Comparison of ENCODE assay signal across 25 cellular contexts in genomic region chr2:128345436-128346165, GRCh38. TPM values are rescaled to one million over a fixed set of nuclear protein-coding genes. Genes with fewer than 3 reads are reported as not detected.
DNase-seq lines count a peak whose midpoint lies in the region; ATAC-seq, FAIRE-seq and TF ChIP-seq lines count a peak whose summit lies in the region.
"Had no signal": no experiment of that assay in that cellular context is flagged by ENCODE, and none has a peak within 500 bp of the region (broad histone marks: within the 10 kb centered on the region; RNA-seq: fewer than 3 reads in every experiment).

No MANE protein-coding gene starts in this region.

- no peaks in the 10 kb centered on the region for H3K4me1 Mint-ChIP-seq in CD8-positive, alpha-beta memory T cell

- H3K9me3 ChIP-seq in right cardiac atrium (ENCODE audit: control insufficient read depth, low read length) (no peaks in the 10 kb centered on the region), IMR-90 (ENCODE audit: control insufficient read depth, insufficient read depth, low read length) (no peaks in the 10 kb centered on the region), kidney (ENCODE audit: control insufficient read depth in 1 of 2, low read length in 2 of 2) (no peaks in the 10 kb centered on the region), spleen (peaks cover 0 to 15% (median 10%) of the 10 kb centered on the region in 8 donors)
- no peaks in the 10 kb centered on the region for H3K9me3 ChIP-seq in CD8-positive, alpha-beta memory T cell (ENCODE audit: low read length)

- H2AK5ac ChIP-seq in IMR-90 (ENCODE audit: low read depth, low read length) = no peak overlapping the region

- H3K4me3 ChIP-seq in right cardiac atrium (ENCODE audit: low read length) = no peak overlapping the region
- no peak overlapping the region for H3K4me3 ChIP-seq in IMR-90 (ENCODE audit: insufficient read depth, low read depth, low read length)
- no peak overlapping the region for H3K4me3 ChIP-seq in kidney (ENCODE audit: low read length in 2 of 2)
- no peak overlapping the region for H3K4me3 ChIP-seq in spleen
- H3K4me3 ChIP-seq in CD8-positive, alpha-beta memory T cell (ENCODE audit: low read length) = no peak overlapping the region
- H3K4me3 ChIP-seq: SK-N-MC had no signal

- no peak overlapping the region for H4K91ac ChIP-seq in IMR-90 (ENCODE audit: insufficient read depth, low read depth, low read length)

- H2BK15ac ChIP-seq in IMR-90 (ENCODE audit: low read depth, low read length) = no peak overlapping the region

- H4K5ac ChIP-seq in IMR-90 (ENCODE audit: low read depth, low read length) = no peak overlapping the region

- H3K56ac ChIP-seq in IMR-90 (ENCODE audit: extremely low read depth, insufficient read depth, low read length) = no peak overlapping the region

- no peak for TF ChIP-seq CTCF in IMR-90 (conservative IDR thresholded peaks at IDR 0.05; ENCODE audit: low read depth, low read length)
- TF ChIP-seq CTCF in kidney (IDR thresholded peaks at IDR 0.05; ENCODE audit: borderline replicate concordance, extremely low read depth, insufficient read depth) = no peak
- no peak for TF ChIP-seq CTCF in spleen (IDR thresholded peaks at IDR 0.05 in 8 of 11, conservative IDR thresholded peaks at IDR 0.05 in 3 of 11)

- H3K27me3 ChIP-seq in right cardiac atrium (ENCODE audit: control insufficient read depth, insufficient read depth) = no peaks in the 10 kb centered on the region
- H3K27me3 ChIP-seq in IMR-90 (ENCODE audit: control insufficient read depth, insufficient read depth, low read length) = no peaks in the 10 kb centered on the region
- H3K27me3 ChIP-seq in spleen (replicated peaks in 1 of 7) = no peaks in the 10 kb centered on the region
- no peaks in the 10 kb centered on the region for H3K27me3 ChIP-seq in CD8-positive, alpha-beta memory T cell (ENCODE audit: insufficient read depth, low read length, poor library complexity, severe bottlenecking)

- peaks cover 7 to 21% of the 10 kb centered on the region in 2 donors for H3K27me3 Mint-ChIP-seq in CD8-positive, alpha-beta memory T cell

- H3K14ac ChIP-seq in IMR-90 (replicated peaks; ENCODE audit: low read depth, low read length) = no peak overlapping the region

- peak; percentile 51 for DNase-seq in cardiac septum (ENCODE audit: low spot score)
- no peak for DNase-seq in right cardiac atrium
- no peak for DNase-seq in IMR-90
- peak; percentile 71 for DNase-seq in kidney
- peak; percentile 73 for DNase-seq in spleen
- no peak for DNase-seq in caudate nucleus (lab: John Stamatoyannopoulos, UW)
- no peak for DNase-seq in CD8-positive, alpha-beta memory T cell
- no peak for DNase-seq in stimulated activated CD4-positive, alpha-beta T cell treated with anti-CD3 and anti-CD28 coated beads, Interleukin-4, amount 100 ng/mL, for 24 hours
- DNase-seq: 8988T, ACHN, Karpas-422, NCI-H1092, NCI-H1417 treated with DMSO at 0.1 percent for 48 hours, NCI-H1694 treated with DMSO at 0.1 percent for 48 hours, NCI-H2081 treated with DMSO at 0.1 percent for 48 hours, NCI-H2171, NCI-H226, NCI-H510A, NCI-H69, RPMI8226, SIG-M5 had no signal

- WGBS in right cardiac atrium = 96% methylated on average over 43 of the region's 43 CpGs
- WGBS in IMR-90 (ENCODE audit: extremely low coverage in 2 of 2, insufficient read length in 1 of 2), 2 experiments = 96% methylated on average over 7 of the region's 43 CpGs; no CpG with 5 or more reads in 1 of the 2 experiments
- WGBS in spleen, 5 donors = 91 to 96% (median 95%) methylated on average over 36 to 43 of the region's 43 CpGs

- no peak overlapping the region for H3K4me2 ChIP-seq in IMR-90 (ENCODE audit: low read depth, low read length)

- peak overlapping the region; percentile 37 for H2AK9ac ChIP-seq in IMR-90 (replicated peaks; ENCODE audit: low read depth, low read length, poor library complexity)

- TF ChIP-seq RAD21 in IMR-90 (IDR thresholded peaks at IDR 0.05; ENCODE audit: low read length) = no peak

- no peak overlapping the region for H2BK5ac ChIP-seq in IMR-90 (ENCODE audit: low read depth, low read length, poor library complexity, severe bottlenecking)

- no TSS peak for BruUV-seq in IMR-90 (replicated peaks; lab: Mats Ljungman, UMichigan)

- POLR2A ChIA-PET in IMR-90 (lab: Charles Lee; ENCODE audit: unreplicated experiment) = no interaction called here
- POLR2A ChIA-PET in CD8-positive, alpha-beta memory T cell (lab: Charles Lee) = no interaction called here

- H4K8ac ChIP-seq in IMR-90 (ENCODE audit: low read depth in 2 of 2, low read length in 2 of 2) = no peak overlapping the region

- H3K27ac ChIP-seq in right cardiac atrium (ENCODE audit: low read length) (no peak overlapping the region), IMR-90 (ENCODE audit: insufficient read depth, low read length) (no peak overlapping the region), kidney (ENCODE audit: low read depth in 2 of 2, low read length in 2 of 2) (no peak overlapping the region), spleen (no peak overlapping the region), caudate nucleus (ENCODE audit: low read depth, low read length) (no peak overlapping the region)
- no peak overlapping the region for H3K27ac ChIP-seq in CD8-positive, alpha-beta memory T cell (ENCODE audit: low read depth, low read length)
- H3K27ac ChIP-seq: SK-N-MC had no signal

- in situ Hi-C loops in IMR-90 (cut with MboI; ENCODE audit: low sequenced_read_pairs) = no loop called here

- H3K4me1 ChIP-seq in right cardiac atrium (ENCODE audit: control insufficient read depth, insufficient read depth, low read length) = peaks cover 4% of the 10 kb centered on the region
- H3K4me1 ChIP-seq in IMR-90 (ENCODE audit: control insufficient read depth, insufficient read depth, low read length) = peaks cover 10% of the 10 kb centered on the region
- peaks cover 14 to 16% of the 10 kb centered on the region in 2 donors for H3K4me1 ChIP-seq in kidney (ENCODE audit: control insufficient read depth in 1 of 2, insufficient read depth in 1 of 2, low read depth in 1 of 2, low read length in 2 of 2)
- H3K4me1 ChIP-seq in spleen = peaks cover 0 to 21% (median 14%) of the 10 kb centered on the region in 6 donors
- H3K4me1 ChIP-seq in CD8-positive, alpha-beta memory T cell (ENCODE audit: insufficient read depth, low read length) = no peaks in the 10 kb centered on the region

- no peak overlapping the region for H3K27ac Mint-ChIP-seq in CD8-positive, alpha-beta memory T cell

- no peak overlapping the region for H3K23ac ChIP-seq in IMR-90 (ENCODE audit: low read depth, low read length)

- H3K36me3 Mint-ChIP-seq in CD8-positive, alpha-beta memory T cell = peaks cover 0 to 7% (median 0%) of the 10 kb centered on the region in 3 donors

- H2BK120ac ChIP-seq in IMR-90 (ENCODE audit: low read depth, low read length) = no peak overlapping the region

- no peak overlapping the region for H3K4me3 Mint-ChIP-seq in CD8-positive, alpha-beta memory T cell

- FAIRE-seq in kidney (lab: Jason Lieb, UNC) = no peak
- FAIRE-seq: D721Med, GM19239, H54 had no signal

- H3K36me3 ChIP-seq in IMR-90 (ENCODE audit: control insufficient read depth, insufficient read depth, low read length) = no peaks in the 10 kb centered on the region
- H3K36me3 ChIP-seq in kidney (ENCODE audit: control insufficient read depth in 1 of 2, insufficient read depth in 2 of 2, low read length in 2 of 2) = no peaks in the 10 kb centered on the region
- no peaks in the 10 kb centered on the region for H3K36me3 ChIP-seq in spleen
- no peaks in the 10 kb centered on the region for H3K36me3 ChIP-seq in CD8-positive, alpha-beta memory T cell (ENCODE audit: insufficient read depth, low read length)

- no peaks in the 10 kb centered on the region for H4K20me1 ChIP-seq in IMR-90 (ENCODE audit: insufficient read depth, low read length)

- H2BK20ac ChIP-seq in IMR-90 (ENCODE audit: low read depth, low read length) = no peak overlapping the region

- H3K9ac ChIP-seq in IMR-90 (ENCODE audit: low read depth, low read length) = no peak overlapping the region
- no peak overlapping the region for H3K9ac ChIP-seq in kidney (ENCODE audit: low read length in 2 of 2)

- peaks cover 7% of the 10 kb centered on the region; the same call in 1 of the 2 replicates for H3K9me1 ChIP-seq in IMR-90 (ENCODE audit: insufficient read depth, low read length)

- ATAC-seq in right cardiac atrium = no peak
- no peak for ATAC-seq in IMR-90 (ENCODE audit: low read depth)

- intact Hi-C loops in cardiac septum (cut with DNase I) = loop anchor here (5.0 kb wide), 1 partner anchor 957 kb away; no protein-coding TSS in a partner anchor
- intact Hi-C loops in right cardiac atrium (cut with DNase I) = loop anchor here in 1 of 4 donors (10.0 kb wide), 1 partner anchor 149 kb away; no protein-coding TSS in a partner anchor
- intact Hi-C loops in IMR-90 (cut with micrococcal nuclease) = no loop called here
- intact Hi-C loops in kidney (cut with DNase I) = no loop called here
- intact Hi-C loops in spleen (cut with DNase I; ENCODE audit: low total_unique reads) = no loop called here

- H3K4ac ChIP-seq in IMR-90 (ENCODE audit: low read depth, low read length) = no peak overlapping the region

- no peak for TF ChIP-seq POLR2A in IMR-90 (IDR thresholded peaks at IDR 0.05; ENCODE audit: low read depth, low read length)
- TF ChIP-seq POLR2A in spleen (IDR thresholded peaks at IDR 0.05) = no peak

- H3K18ac ChIP-seq in IMR-90 (ENCODE audit: low read depth, low read length) = no peak overlapping the region

- dilution Hi-C loops in IMR-90 (cut with HindIII; ENCODE audit: low sequenced_read_pairs, unreplicated experiment) = no loop called here

- H2AFZ ChIP-seq in IMR-90 (replicated peaks; ENCODE audit: low read length, poor library complexity) = peak overlapping the region; percentile 15

- CTCF ChIA-PET in IMR-90 (lab: Yijun Ruan, JAX) = interaction anchor here (0.6 kb wide), 1 partner anchor 13 kb away, joined by 3 read pairs; no protein-coding TSS in a partner anchor
- CTCF ChIA-PET in CD8-positive, alpha-beta memory T cell (lab: Charles Lee) = no interaction called here

- no peaks in the 10 kb centered on the region for H3K79me1 ChIP-seq in IMR-90 (ENCODE audit: low read depth in 1 of 2, low read length in 2 of 2)

- H3K9me3 Mint-ChIP-seq in CD8-positive, alpha-beta memory T cell = peaks cover 0 to 8% (median 6%) of the 10 kb centered on the region in 5 donors

TF ChIP-seq in IMR-90, 13 proteins besides CTCF, POLR2A, EP300 and RAD21 (continues in another document):
- TF ChIP-seq MAZ (IDR thresholded peaks at IDR 0.05; ENCODE audit: borderline replicate concordance, low read depth, low read length) (no peak), CEBPB (IDR thresholded peaks at IDR 0.05; ENCODE audit: low read depth, low read length) (no peak)

RNA-seq across cellular contexts. Expression of gene HS6ST1, which starts 26.9 kb away (rescaled TPM):
- total RNA-seq in cardiac septum (14.4 TPM), right cardiac atrium (10 to 100 TPM; 13.3 to 28.4 (median 21.1) TPM), IMR-90 (2012; rRNA removed) (29.7 and 29.9 TPM in 2 replicates), kidney (73.9 TPM), spleen (10 to 100 TPM; 52.2 to 99.5 (median 66.7) TPM)
- polyA plus RNA-seq in right cardiac atrium (19.8 TPM), IMR-90 (2012; rRNA removed) (36.9 and 39.7 TPM in 2 replicates), kidney (ENCODE audit: insufficient read depth, low read depth, low replicate concordance) (49.6 TPM), spleen (10 to 100 TPM in 1 of 3 donors, 1 to 10 TPM in 2; 7.2 to 24.7 (median 9.2) TPM)
- polyA plus RNA-seq in IMR-90 (2012; cell fraction: cytosol; rRNA removed) = 22.1 and 48.3 TPM in 2 replicates
- 21.0 and 34.4 TPM in 2 replicates for polyA plus RNA-seq in IMR-90 (2012; cell fraction: nucleus; rRNA removed; ENCODE audit: low replicate concordance)
- total RNA-seq in CD8-positive, alpha-beta memory T cell = 10 to 100 TPM; 18.0 to 18.2 TPM
- 4.6 TPM for polyA plus RNA-seq in CD8-positive, alpha-beta memory T cell

Comparison
In these comparisons a context has a peak if more than half of its experiments do, and no peak if none do; other contexts are left out.
1. DNase-seq: peak in cardiac septum (single experiment), kidney (single experiment) and spleen (single experiment); none in right cardiac atrium (0 of 3), IMR-90 (single experiment), caudate nucleus (0 of 61), CD8-positive, alpha-beta memory T cell (0 of 5) and stimulated activated CD4-positive, alpha-beta T cell treated with anti-CD3 and anti-CD28 coated beads, Interleukin-4, amount 100 ng/mL, for 24 hours (single experiment).